ENCODE assay signal across 7 cellular contexts in genomic region chr1:63322944-63323865, GRCh38.
DNase-seq lines count a peak whose midpoint lies in the region; ATAC-seq and TF ChIP-seq lines count a peak whose summit lies in the region.

No MANE protein-coding gene starts in this region.

- H3K27ac Mint-ChIP-seq in stimulated activated effector memory CD8-positive, alpha-beta T cell treated with anti-CD3 and anti-CD28 coated beads, Interleukin-12 subunit alpha, Interleukin-12 subunit beta, amount 100 ng/mL, for 72 hours = no peak overlapping the region

- peak; percentile 30 for TF ChIP-seq CTCF in GM13977 (IDR thresholded peaks at IDR 0.05; ENCODE audit: extremely low read depth, insufficient read depth, missing control alignments)

- peaks cover 11% of the 10 kb centered on the region for H3K9me3 Mint-ChIP-seq in stimulated activated effector memory CD8-positive, alpha-beta T cell treated with anti-CD3 and anti-CD28 coated beads, Interleukin-12 subunit alpha, Interleukin-12 subunit beta, amount 100 ng/mL, for 72 hours

- in situ Hi-C loops in GM13977 (cut with MboI; ENCODE audit: low pct_unique_long_range_greater_than_20kb, low sequenced_read_pairs, unreplicated experiment) = no loop called here

- peak; percentile 52 for ATAC-seq in stimulated activated effector memory CD8-positive, alpha-beta T cell treated with anti-CD3 and anti-CD28 coated beads, Interleukin-12 subunit alpha, Interleukin-12 subunit beta, amount 100 ng/mL, for 72 hours
- no peak for ATAC-seq in HG02588 (IDR thresholded peaks at IDR 0.05; ENCODE audit: unreplicated experiment)
- no peak for ATAC-seq in GM19328 (IDR thresholded peaks at IDR 0.05; ENCODE audit: unreplicated experiment)

- peak overlapping the region; percentile 65 for H3K4me3 Mint-ChIP-seq in stimulated activated effector memory CD8-positive, alpha-beta T cell treated with anti-CD3 and anti-CD28 coated beads, Interleukin-12 subunit alpha, Interleukin-12 subunit beta, amount 100 ng/mL, for 72 hours

- peaks cover 40% of the 10 kb centered on the region for H3K4me1 Mint-ChIP-seq in stimulated activated effector memory CD8-positive, alpha-beta T cell treated with anti-CD3 and anti-CD28 coated beads, Interleukin-12 subunit alpha, Interleukin-12 subunit beta, amount 100 ng/mL, for 72 hours

- H3K4me3 ChIP-seq in iPS-18c (ENCODE audit: insufficient read depth, low read depth, low read length) = peak overlapping the region; percentile 77

- peaks cover 32% of the 10 kb centered on the region for H3K36me3 Mint-ChIP-seq in stimulated activated effector memory CD8-positive, alpha-beta T cell treated with anti-CD3 and anti-CD28 coated beads, Interleukin-12 subunit alpha, Interleukin-12 subunit beta, amount 100 ng/mL, for 72 hours

- peak; percentile 50 for DNase-seq in GM13977 (ENCODE audit: low spot score)
- DNase-seq in NCI-H2081 treated with DMSO at 0.1 percent for 48 hours (lab: John Stamatoyannopoulos, UW) = peak; percentile 30
- DNase-seq in activated T-cell treated with anti-CD3 and anti-CD28 coated beads, Interleukin-2, amount 50 U/mL, for 48 hours = peak; percentile 66 to 73
- peak in 1 of 2 donors; percentile 74 for DNase-seq in stimulated activated effector memory CD8-positive, alpha-beta T cell treated with anti-CD3 and anti-CD28 coated beads, Interleukin-12 subunit alpha, Interleukin-12 subunit beta, amount 100 ng/mL, for 72 hours (ENCODE audit: low spot score in 2 of 2)

- peaks cover 3% of the 10 kb centered on the region for H3K9me3 ChIP-seq in iPS-18c (ENCODE audit: control insufficient read depth, insufficient read depth, low read length)
